Comparison of ENCODE assay signal across 9 cellular contexts in the genomic region with DNA sequence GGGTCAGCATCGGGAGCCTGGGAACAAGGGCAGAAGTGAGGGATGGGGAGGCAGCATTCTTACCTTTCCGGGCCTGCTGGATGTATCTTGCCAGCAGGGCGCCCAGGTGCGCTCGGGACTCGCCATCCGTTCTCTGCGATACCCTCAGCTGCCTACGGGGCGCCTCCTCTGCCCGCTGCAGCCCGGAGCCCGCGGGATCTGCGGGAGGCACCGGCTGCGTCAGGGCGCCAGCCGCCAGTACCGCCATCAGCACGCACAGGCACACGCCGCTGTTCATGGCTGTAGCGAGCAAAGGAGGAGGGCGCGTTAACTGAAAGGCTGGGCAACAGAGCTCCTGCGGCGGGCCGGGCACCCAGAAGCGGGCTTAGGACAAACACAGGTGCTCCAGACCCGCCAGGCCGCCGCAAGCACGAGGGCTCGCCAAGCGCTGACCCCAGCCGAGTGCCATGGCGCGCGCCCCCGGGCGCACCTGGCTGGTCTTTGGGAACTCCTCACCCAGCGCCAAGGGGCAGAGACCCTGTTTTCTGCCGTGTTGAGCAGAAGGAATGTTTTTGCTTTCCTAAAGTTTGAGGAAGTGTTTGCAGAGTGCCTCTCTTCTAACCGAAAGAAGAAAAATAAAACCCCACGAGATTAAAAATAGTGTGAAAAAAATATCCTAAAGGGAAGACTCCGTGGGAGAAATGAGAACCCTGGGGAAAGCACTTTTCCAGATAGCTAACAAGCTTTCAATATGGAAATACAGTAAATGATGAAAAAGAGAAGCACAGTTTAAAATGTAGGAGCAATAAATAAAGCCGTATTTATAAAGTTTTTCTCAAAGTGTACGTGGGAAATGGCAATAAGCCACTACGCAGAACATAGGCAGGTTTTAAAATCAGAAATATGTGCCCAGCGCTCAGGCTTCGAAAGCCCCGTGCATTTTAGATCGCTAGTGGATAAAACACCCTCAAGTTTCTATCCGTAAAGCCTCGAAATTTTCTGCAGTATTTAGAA. TPM values are rescaled to one million over a fixed set of nuclear protein-coding genes. Genes with fewer than 3 reads are reported as not detected.
DNase-seq lines count a peak whose midpoint lies in the region; ATAC-seq and TF ChIP-seq lines count a peak whose summit lies in the region.
"Had no signal": no experiment of that assay in that cellular context is flagged by ENCODE, and none has a peak within 500 bp of the region (broad histone marks: within the 10 kb centered on the region; RNA-seq: fewer than 3 reads in every experiment).

No MANE protein-coding gene starts in this region.

- H3K9me3 Mint-ChIP-seq in neural progenitor cell (peaks cover 3% of the 10 kb centered on the region), osteocyte (ENCODE audit: unreplicated experiment) (no peaks in the 10 kb centered on the region), CD14-positive monocyte (peaks cover 5 to 21% (median 10%) of the 10 kb centered on the region in 7 donors)

- H3K27ac ChIP-seq in ectodermal cell (ENCODE audit: insufficient read depth, low read depth, low read length, poor library complexity, severe bottlenecking) (no peak overlapping the region), neural progenitor cell (no peak overlapping the region)

- H3K9ac ChIP-seq in neural progenitor cell: no peak overlapping the region

- no peaks in the 10 kb centered on the region for H3K36me3 ChIP-seq in ectodermal cell (ENCODE audit: control insufficient read depth, insufficient read depth, low read length)
- no peaks in the 10 kb centered on the region for H3K36me3 ChIP-seq in neural progenitor cell

- H3K4me3 ChIP-seq in ectodermal cell (ENCODE audit: insufficient read depth, low read depth, low read length): peak overlapping the region; percentile 33
- H3K4me3 ChIP-seq in neural progenitor cell: peak overlapping the region; percentile 51

- intact Hi-C loops in CD14-positive monocyte (cut with micrococcal nuclease): no loop called here

- WGBS in ectodermal cell, 2 experiments: 23% methylated on average over 56 of the region's 56 CpGs

- H4K20me1 ChIP-seq in neural progenitor cell (ENCODE audit: low read depth): peaks cover 5% of the 10 kb centered on the region

- H3K79me2 ChIP-seq in neural progenitor cell (ENCODE audit: low read depth): no peaks in the 10 kb centered on the region

- H3K4me3 Mint-ChIP-seq in neural progenitor cell (peak overlapping the region; percentile 60), osteocyte (ENCODE audit: unreplicated experiment) (no peak overlapping the region), CD14-positive monocyte (peak overlapping the region in 1 of 2 donors; percentile 82)

- H3K27ac Mint-ChIP-seq in neural progenitor cell: no peak overlapping the region
- H3K27ac Mint-ChIP-seq in osteocyte (ENCODE audit: unreplicated experiment): no peak overlapping the region
- H3K27ac Mint-ChIP-seq in CD14-positive monocyte: no peak overlapping the region

- ATAC-seq in GM19452 (IDR thresholded peaks at IDR 0.05; ENCODE audit: unreplicated experiment): no peak
- no peak for ATAC-seq in omental fat pad (ENCODE audit: low FRiP score)

- TF ChIP-seq CTCF in neural progenitor cell (IDR thresholded peaks at IDR 0.05) (peak; percentile 5), osteocyte (IDR thresholded peaks at IDR 0.05) (no peak), CD14-positive monocyte (IDR thresholded peaks at IDR 0.05) (no peak), omental fat pad (IDR thresholded peaks at IDR 0.05) (no peak)

- H3K4me1 ChIP-seq in ectodermal cell (ENCODE audit: control insufficient read depth, insufficient read depth, low read length) (peaks cover 7% of the 10 kb centered on the region), neural progenitor cell (peaks cover 39% of the 10 kb centered on the region)

- H3K27me3 Mint-ChIP-seq in neural progenitor cell (ENCODE audit: insufficient read depth, low read depth) (peaks cover 47% of the 10 kb centered on the region), osteocyte (ENCODE audit: unreplicated experiment) (peaks cover 48% of the 10 kb centered on the region), CD14-positive monocyte (ENCODE audit: low read depth in 3 of 3) (peaks cover 69 to 81% (median 71%) of the 10 kb centered on the region in 3 donors)

- H3K27me3 ChIP-seq in ectodermal cell (ENCODE audit: control insufficient read depth, insufficient read depth, low read length, poor library complexity, severe bottlenecking) (peaks cover 31% of the 10 kb centered on the region), neural progenitor cell (peaks cover 38% of the 10 kb centered on the region)

- H3K9me3 ChIP-seq in ectodermal cell (ENCODE audit: control insufficient read depth, low read length) (no peaks in the 10 kb centered on the region), neural progenitor cell (ENCODE audit: low read depth) (no peaks in the 10 kb centered on the region)

- peaks cover 26% of the 10 kb centered on the region for H3F3A ChIP-seq in neural progenitor cell (ENCODE audit: low read depth)

- peak; percentile 73 for DNase-seq in D341Med (ENCODE audit: low spot score)
- peak; percentile 48 for DNase-seq in NCI-H1105 treated with DMSO at 0.1 percent for 48 hours (lab: John Stamatoyannopoulos, UW)
- peak; percentile 56 for DNase-seq in neural progenitor cell (ENCODE audit: low spot score)
- no peak for DNase-seq in osteocyte (ENCODE audit: extremely low spot score, unreplicated experiment)
- no peak for DNase-seq in CD14-positive monocyte (ENCODE audit: low spot score)
- DNase-seq in omental fat pad (ENCODE audit: low spot score): no peak
- DNase-seq: NCI-H446 had no signal

- peak overlapping the region; percentile 80 for H2AFZ ChIP-seq in neural progenitor cell (replicated peaks)

- H3K36me3 Mint-ChIP-seq in neural progenitor cell (no peaks in the 10 kb centered on the region), osteocyte (ENCODE audit: unreplicated experiment) (no peaks in the 10 kb centered on the region), CD14-positive monocyte (no peaks in the 10 kb centered on the region)

- H3K4me2 ChIP-seq in neural progenitor cell: peak overlapping the region; percentile 85

- H3K4me1 Mint-ChIP-seq in neural progenitor cell: peaks cover 24% of the 10 kb centered on the region
- H3K4me1 Mint-ChIP-seq in osteocyte (ENCODE audit: unreplicated experiment): peaks cover 2% of the 10 kb centered on the region
- H3K4me1 Mint-ChIP-seq in CD14-positive monocyte: peaks cover 8% of the 10 kb centered on the region

RNA-seq across cellular contexts. Expression of gene CCK, which starts 2.3 kb away (rescaled TPM):
- 2.7 TPM for polyA plus RNA-seq in ectodermal cell (2013, experiment 1 of 4)
- 3.4 TPM for polyA plus RNA-seq in ectodermal cell (2013, experiment 2 of 4)
- 2.2 TPM for polyA plus RNA-seq in ectodermal cell (2013, experiment 3 of 4)
- polyA plus RNA-seq in ectodermal cell (2013, experiment 4 of 4): 3.0 TPM
- 1.1 and 3.4 TPM in 2 replicates for total RNA-seq in neural progenitor cell (ENCODE audit: low replicate concordance)
- total RNA-seq in osteocyte: not detected in 2 replicates
- not detected for polyA plus RNA-seq in CD14-positive monocyte
- total RNA-seq in omental fat pad: 1 to 10 TPM in 1 of 4 donors, not detected in 3; 1.6 TPM

Comparison
In these comparisons a context has a peak if more than half of its experiments do, and no peak if none do; other contexts are left out.
1. DNase-seq: peak in D341Med (single experiment), NCI-H1105 treated with DMSO at 0.1 percent for 48 hours (single experiment) and neural progenitor cell (single experiment); none in osteocyte (single experiment), CD14-positive monocyte (single experiment) and omental fat pad (single experiment).